Comparison of ENCODE assay signal across 1 cellular context in genomic region chr11:35927730-35928129, GRCh38.
TF ChIP-seq lines count a peak whose summit lies in the region.

No MANE protein-coding gene starts in this region.

TF ChIP-seq in HepG2, 621 proteins besides CTCF, POLR2A, EP300 and RAD21 (continued from another document):
- no peak for TF ChIP-seq HNF1B (CRISPR knock-in tag; IDR thresholded peaks at IDR 0.05)
- TF ChIP-seq ZNF772 (CRISPR knock-in tag; IDR thresholded peaks at IDR 0.05), result no peak
- peak; percentile 73; the same call in 1 of the 2 replicates for TF ChIP-seq AHR (CRISPR knock-in tag; IDR thresholded peaks at IDR 0.05)
- peak; percentile 27; the same call in 1 of the 2 replicates for TF ChIP-seq FOXJ3 (CRISPR knock-in tag; IDR thresholded peaks at IDR 0.05; ENCODE audit: borderline replicate concordance)
- no peak for TF ChIP-seq ZBTB1 (CRISPR knock-in tag; IDR thresholded peaks at IDR 0.05; ENCODE audit: borderline replicate concordance)
- no peak for TF ChIP-seq FOXP1 (IDR thresholded peaks at IDR 0.05)
- TF ChIP-seq FOXP1 (CRISPR knock-in tag; IDR thresholded peaks at IDR 0.05), result no peak
- TF ChIP-seq SOX6 (IDR thresholded peaks at IDR 0.05), result no peak
- TF ChIP-seq SOX6 (CRISPR knock-in tag; IDR thresholded peaks at IDR 0.05), result peak; percentile 46
- no peak for TF ChIP-seq SMAD9 (CRISPR knock-in tag; IDR thresholded peaks at IDR 0.05)
- TF ChIP-seq ZFAT (CRISPR knock-in tag; conservative IDR thresholded peaks at IDR 0.05), result no peak
- peak; percentile 54 for TF ChIP-seq TBL1XR1 (IDR thresholded peaks at IDR 0.05; ENCODE audit: borderline replicate concordance, low read length, partially characterized antibody)
- TF ChIP-seq ELF4 (CRISPR knock-in tag; IDR thresholded peaks at IDR 0.05; ENCODE audit: borderline replicate concordance), result no peak
- peak in 1 of 2 experiments; percentile 99; a peak in 2 of 4 replicates for TF ChIP-seq ATF4 (CRISPR knock-in tag; IDR thresholded peaks at IDR 0.05)
- peak; percentile 96; the same call in 1 of the 2 replicates for TF ChIP-seq CBX5 (CRISPR knock-in tag; IDR thresholded peaks at IDR 0.05; ENCODE audit: borderline replicate concordance)
- peak; percentile 97 for TF ChIP-seq TEF (CRISPR knock-in tag; IDR thresholded peaks at IDR 0.05)
- peak in 1 of 2 experiments; percentile 76; a peak in 1 of 4 replicates for TF ChIP-seq KLF16 (CRISPR knock-in tag; IDR thresholded peaks at IDR 0.05)
- peak; percentile 39; the same call in 1 of the 2 replicates for TF ChIP-seq KDM1A (CRISPR knock-in tag; IDR thresholded peaks at IDR 0.05)
- no peak for TF ChIP-seq DRAP1 (CRISPR knock-in tag; IDR thresholded peaks at IDR 0.05)
- no peak for TF ChIP-seq GATA4 (IDR thresholded peaks at IDR 0.05; ENCODE audit: borderline replicate concordance, low read depth)
- TF ChIP-seq ZNF253 (CRISPR knock-in tag; IDR thresholded peaks at IDR 0.05; ENCODE audit: borderline replicate concordance), result no peak
- TF ChIP-seq AGO1 (IDR thresholded peaks at IDR 0.05; ENCODE audit: low read depth, low read length, poor library complexity, severe bottlenecking), result no peak
- peak; percentile 73; the same call in 1 of the 2 replicates for TF ChIP-seq ZNF124 (CRISPR knock-in tag; IDR thresholded peaks at IDR 0.05)
- no peak for TF ChIP-seq ZNF333 (CRISPR knock-in tag; IDR thresholded peaks at IDR 0.05; ENCODE audit: borderline replicate concordance)
- TF ChIP-seq GMEB2 (CRISPR knock-in tag; IDR thresholded peaks at IDR 0.05; ENCODE audit: low read depth), result no peak
- no peak for TF ChIP-seq PCBP2 (optimal IDR thresholded peaks at IDR 0.05; ENCODE audit: low read depth, low read length, poor library complexity, severe bottlenecking)
- TF ChIP-seq KLF13 (CRISPR knock-in tag; IDR thresholded peaks at IDR 0.05), result no peak
- no peak for TF ChIP-seq NFRKB (IDR thresholded peaks at IDR 0.05)
